8 cellular contexts compared by ENCODE assay signal in genomic region chr1:10398734-10399486, GRCh38. TPM values are rescaled to one million over a fixed set of nuclear protein-coding genes. Genes with fewer than 3 reads are reported as not detected.
A peak's percentile ranks its signal among the peaks of the same experiment; 100 is the strongest.
DNase-seq lines count a peak whose midpoint lies in the region; ATAC-seq and TF ChIP-seq lines count a peak whose summit lies in the region.

Gene PGD, plus strand, starts transcription at chr1:10399064. Its CDS starts 54 bp downstream, at chr1:10399118.

- H3K27ac Mint-ChIP-seq in activated naive CD8-positive, alpha-beta T cell treated with anti-CD3 and anti-CD28 coated beads for 36 hours, result peak within 1 kb of the TSS; percentile 78
- H3K27ac Mint-ChIP-seq in glutamatergic neuron (ENCODE audit: unreplicated experiment) (peak within 1 kb of the TSS; percentile 99), osteocyte (ENCODE audit: unreplicated experiment) (peak within 1 kb of the TSS; percentile 90)

- peaks cover 22% of the 10 kb centered on the region for H3K36me3 Mint-ChIP-seq in activated naive CD8-positive, alpha-beta T cell treated with anti-CD3 and anti-CD28 coated beads for 36 hours
- H3K36me3 Mint-ChIP-seq in glutamatergic neuron (ENCODE audit: unreplicated experiment), result no peaks in the 10 kb centered on the region
- H3K36me3 Mint-ChIP-seq in osteocyte (ENCODE audit: unreplicated experiment), result peaks cover 16% of the 10 kb centered on the region

- peaks cover 8% of the 10 kb centered on the region for H3K36me3 ChIP-seq in thymus (ENCODE audit: control insufficient read depth, insufficient read depth)

- H3K27me3 ChIP-seq in thymus (ENCODE audit: control insufficient read depth, insufficient read depth), result no peaks in the 10 kb centered on the region

- H3K9me3 ChIP-seq in thymus (ENCODE audit: control insufficient read depth), result no peaks in the 10 kb centered on the region

- H3K4me1 Mint-ChIP-seq in activated naive CD8-positive, alpha-beta T cell treated with anti-CD3 and anti-CD28 coated beads for 36 hours, result peaks cover 14% of the 10 kb centered on the region
- H3K4me1 Mint-ChIP-seq in glutamatergic neuron (ENCODE audit: low read depth, unreplicated experiment) (peaks cover 3% of the 10 kb centered on the region), osteocyte (ENCODE audit: unreplicated experiment) (peaks cover 43% of the 10 kb centered on the region)

- DNase-seq in GM10248 (ENCODE audit: extremely low spot score) (peak; percentile 100), NCI-H1105 (lab: John Stamatoyannopoulos, UW) (peak; percentile 99), SKM-1 treated with dmso at 0.1 percent for 144 hours (lab: John Stamatoyannopoulos, UW; ENCODE audit: unreplicated experiment) (peak; percentile 97), glutamatergic neuron (peak; percentile 99), osteocyte (ENCODE audit: extremely low spot score, unreplicated experiment) (peak; percentile 99)
- DNase-seq in activated naive CD8-positive, alpha-beta T cell treated with anti-CD3 and anti-CD28 coated beads for 36 hours, result peak; percentile 99

- CTCF ChIA-PET in GM10248 (lab: Yijun Ruan, JAX), result interaction anchor here (0.8 to 2.4 kb wide), 9 partner anchors 10 to 449 kb away, joined by 3 to 10 read pairs (median 5); partner anchors contain the start of genes CENPS and KIF1B

- no peak for TF ChIP-seq CTCF in GM10248 (IDR thresholded peaks at IDR 0.05; ENCODE audit: control extremely low read depth, extremely low read depth, low read depth, missing control alignments)
- TF ChIP-seq CTCF in glutamatergic neuron (IDR thresholded peaks at IDR 0.05; ENCODE audit: partially characterized antibody, unreplicated experiment), result no peak
- TF ChIP-seq CTCF in osteocyte (IDR thresholded peaks at IDR 0.05), result no peak

- ATAC-seq in HG02623 (IDR thresholded peaks at IDR 0.05; ENCODE audit: unreplicated experiment), result peak; percentile 86

- H3K4me1 ChIP-seq in thymus (ENCODE audit: control insufficient read depth, insufficient read depth, low read length), result peaks cover 13% of the 10 kb centered on the region

- peaks cover 3% of the 10 kb centered on the region for H3K9me3 Mint-ChIP-seq in activated naive CD8-positive, alpha-beta T cell treated with anti-CD3 and anti-CD28 coated beads for 36 hours
- H3K9me3 Mint-ChIP-seq in glutamatergic neuron (ENCODE audit: unreplicated experiment), result peaks cover 19% of the 10 kb centered on the region
- no peaks in the 10 kb centered on the region for H3K9me3 Mint-ChIP-seq in osteocyte (ENCODE audit: unreplicated experiment)

- H3K27me3 Mint-ChIP-seq in activated naive CD8-positive, alpha-beta T cell treated with anti-CD3 and anti-CD28 coated beads for 36 hours, result no peaks in the 10 kb centered on the region
- H3K27me3 Mint-ChIP-seq in glutamatergic neuron (ENCODE audit: unreplicated experiment), result peaks cover 14% of the 10 kb centered on the region
- no peaks in the 10 kb centered on the region for H3K27me3 Mint-ChIP-seq in osteocyte (ENCODE audit: unreplicated experiment)

- H3K27ac ChIP-seq in thymus (ENCODE audit: low read depth), result peak within 1 kb of the TSS; percentile 89

- POLR2A ChIA-PET in GM10248 (lab: Yijun Ruan, JAX), result interaction anchor here (0.6 to 1.0 kb wide), 4 partner anchors 11 to 455 kb away, joined by 3 read pairs; no protein-coding TSS in a partner anchor

- peak within 1 kb of the TSS; percentile 94 for H3K4me3 ChIP-seq in thymus (ENCODE audit: low read length)

- WGBS in thymus, result under 1% methylated on average over 81 of the region's 81 CpGs

- H3K4me3 Mint-ChIP-seq in activated naive CD8-positive, alpha-beta T cell treated with anti-CD3 and anti-CD28 coated beads for 36 hours, result peak within 1 kb of the TSS; percentile 90
- peak within 1 kb of the TSS; percentile 100 for H3K4me3 Mint-ChIP-seq in glutamatergic neuron (ENCODE audit: unreplicated experiment)
- H3K4me3 Mint-ChIP-seq in osteocyte (ENCODE audit: unreplicated experiment), result peak within 1 kb of the TSS; percentile 91

RNA-seq across cellular contexts. Expression of gene PGD, which starts in this region (rescaled TPM):
- 100 to 1,000 TPM; 135 TPM for total RNA-seq in activated naive CD8-positive, alpha-beta T cell treated with anti-CD3 and anti-CD28 coated beads for 36 hours
- total RNA-seq in glutamatergic neuron (ENCODE audit: unreplicated experiment) (304 TPM), osteocyte (197 and 199 TPM in 2 replicates)
- 48.9 TPM for polyA plus RNA-seq in thymus

Comparison
In these comparisons a context has a peak if more than half of its experiments do, and no peak if none do; other contexts are left out.
1. Peak in every context shown above with its lines: DNase-seq, ATAC-seq, H3K4me3 ChIP-seq and H3K27ac ChIP-seq.